In the genomic region with DNA sequence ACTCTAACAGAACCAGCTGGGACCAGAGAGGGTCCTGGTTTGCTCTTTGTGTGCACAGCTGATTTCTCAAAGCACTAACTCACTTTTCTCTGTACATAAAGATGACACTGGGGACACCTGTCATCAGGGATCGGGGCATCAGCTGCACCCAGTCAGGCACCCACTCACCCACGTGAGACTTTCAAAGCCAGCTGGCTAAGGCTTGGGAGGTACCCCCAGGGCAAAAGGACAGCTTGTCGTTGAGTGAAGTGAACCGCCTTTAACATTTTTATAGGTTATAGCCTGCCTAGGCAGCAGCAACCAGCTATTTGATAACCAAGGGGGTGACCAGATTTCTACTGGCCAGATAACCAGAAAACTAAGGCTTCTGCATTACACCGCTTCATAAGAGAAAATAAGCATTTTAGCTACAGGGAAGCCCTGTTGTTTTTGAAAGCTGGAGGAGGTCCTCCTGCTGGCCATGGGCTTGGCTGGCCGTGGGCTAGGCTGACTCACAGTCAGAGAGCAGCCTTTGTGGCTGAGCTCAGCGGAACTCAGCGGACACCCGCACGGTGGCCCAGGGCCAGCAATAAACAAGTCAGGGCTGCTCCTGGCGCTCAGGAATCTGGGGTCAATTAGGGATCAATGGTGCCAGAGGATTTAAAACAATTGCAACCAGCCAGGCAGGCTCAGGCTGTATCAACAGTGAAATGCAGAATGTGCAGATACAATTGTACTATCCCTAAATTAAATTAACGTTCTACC, we compare ENCODE assay signal across 9 cellular contexts. TPM values are rescaled to one million over a fixed set of nuclear protein-coding genes. Genes with fewer than 3 reads are reported as not detected.
DNase-seq lines count a peak whose midpoint lies in the region; ATAC-seq and TF ChIP-seq lines count a peak whose summit lies in the region.
"Had no signal": no experiment of that assay in that cellular context is flagged by ENCODE, and none has a peak within 500 bp of the region (broad histone marks: within the 10 kb centered on the region; RNA-seq: fewer than 3 reads in every experiment).

No MANE protein-coding gene starts in this region.

- H3K14ac ChIP-seq in IMR-90 (replicated peaks; ENCODE audit: low read depth, low read length), result peak overlapping the region; percentile 77

- H4K91ac ChIP-seq in IMR-90 (ENCODE audit: insufficient read depth, low read depth, low read length), result peak overlapping the region; percentile 87

- peak overlapping the region; percentile 65 for H4K5ac ChIP-seq in IMR-90 (ENCODE audit: low read depth, low read length)

- peak overlapping the region; percentile 45; the same call in 1 of the 2 replicates for H3K56ac ChIP-seq in IMR-90 (ENCODE audit: extremely low read depth, insufficient read depth, low read length)

- 0% methylated on average over 6 of the region's 12 CpGs; no CpG with 5 or more reads in 1 of the 2 experiments for WGBS in IMR-90 (ENCODE audit: extremely low coverage in 2 of 2, insufficient read length in 1 of 2), 2 experiments

- H3K27ac ChIP-seq in IMR-90 (ENCODE audit: insufficient read depth, low read length) (peak overlapping the region; percentile 79), thoracic aorta (no peak overlapping the region)

- H3K36me3 ChIP-seq in IMR-90 (ENCODE audit: control insufficient read depth, insufficient read depth, low read length) (no peaks in the 10 kb centered on the region), thoracic aorta (no peaks in the 10 kb centered on the region)

- DNase-seq in A172 (ENCODE audit: low spot score), result peak; percentile 81
- peak; percentile 94 for DNase-seq in IMR-90
- peak; percentile 92 to 95 for DNase-seq in cardiac fibroblast (ENCODE audit: low read depth in 2 of 2)
- DNase-seq in left colon, result peak; percentile 57 to 61
- DNase-seq in thoracic aorta (ENCODE audit: low spot score), result peak; percentile 38
- DNase-seq in stimulated activated CD4-positive, alpha-beta T cell treated with anti-CD3 and anti-CD28 coated beads, Interleukin-15, amount 100 ng/mL, for 24 hours, result no peak
- DNase-seq: activated B cell treated with CpG ODN at 0.5 μM for 24 hours had no signal

- no TSS peak for BruUV-seq in IMR-90 (replicated peaks; lab: Mats Ljungman, UMichigan)

- H2BK120ac ChIP-seq in IMR-90 (ENCODE audit: low read depth, low read length), result peak overlapping the region; percentile 94

- H2AFZ ChIP-seq in IMR-90 (replicated peaks; ENCODE audit: low read length, poor library complexity), result peak overlapping the region; percentile 38

- no peaks in the 10 kb centered on the region for H4K20me1 ChIP-seq in IMR-90 (ENCODE audit: insufficient read depth, low read length)

- peak overlapping the region; percentile 69 for H2BK5ac ChIP-seq in IMR-90 (ENCODE audit: low read depth, low read length, poor library complexity, severe bottlenecking)

- TF ChIP-seq CTCF in IMR-90 (conservative IDR thresholded peaks at IDR 0.05; ENCODE audit: low read depth, low read length) (peak; percentile 64), cardiac fibroblast (IDR thresholded peaks at IDR 0.05; ENCODE audit: low read depth, low read length) (peak; percentile 76), thoracic aorta (IDR thresholded peaks at IDR 0.05) (peak; percentile 49)

- POLR2A ChIA-PET in IMR-90 (lab: Charles Lee; ENCODE audit: unreplicated experiment), result no interaction called here

- ATAC-seq in IMR-90 (ENCODE audit: low read depth), result peak; percentile 95
- peak; percentile 75 for ATAC-seq in left colon
- no peak for ATAC-seq in thoracic aorta (ENCODE audit: insufficient number of reproducible peaks, low FRiP score, low read depth)
- ATAC-seq in HG03521 (IDR thresholded peaks at IDR 0.05; ENCODE audit: unreplicated experiment), result no peak
- ATAC-seq in GM19452 (IDR thresholded peaks at IDR 0.05; ENCODE audit: unreplicated experiment), result no peak

- H4K8ac ChIP-seq in IMR-90 (ENCODE audit: low read depth in 2 of 2, low read length in 2 of 2), result peak overlapping the region; percentile 58 to 87

- H2BK20ac ChIP-seq in IMR-90 (ENCODE audit: low read depth, low read length), result peak overlapping the region; percentile 86

- H3K4ac ChIP-seq in IMR-90 (ENCODE audit: low read depth, low read length), result peak overlapping the region; percentile 97

- H3K4me1 ChIP-seq in IMR-90 (ENCODE audit: control insufficient read depth, insufficient read depth, low read length), result peaks cover 31% of the 10 kb centered on the region
- peaks cover 9 to 30% of the 10 kb centered on the region in 2 donors for H3K4me1 ChIP-seq in thoracic aorta (ENCODE audit: control insufficient read depth in 1 of 2, low read depth in 2 of 2)

- H3K79me1 ChIP-seq in IMR-90 (ENCODE audit: low read depth in 1 of 2, low read length in 2 of 2), result no peaks in the 10 kb centered on the region

- no peaks in the 10 kb centered on the region for H3K27me3 ChIP-seq in IMR-90 (ENCODE audit: control insufficient read depth, insufficient read depth, low read length)
- H3K27me3 ChIP-seq in thoracic aorta (replicated peaks; ENCODE audit: insufficient read depth), result no peaks in the 10 kb centered on the region

- in situ Hi-C loops in IMR-90 (cut with MboI; ENCODE audit: low sequenced_read_pairs), result no loop called here

- H3K4me2 ChIP-seq in IMR-90 (ENCODE audit: low read depth, low read length), result peak overlapping the region; percentile 52

- peak overlapping the region; percentile 75 for H3K18ac ChIP-seq in IMR-90 (ENCODE audit: low read depth, low read length)

- peak overlapping the region; percentile 46 for H3K23ac ChIP-seq in IMR-90 (ENCODE audit: low read depth, low read length)

- H3K9ac ChIP-seq in IMR-90 (ENCODE audit: low read depth, low read length), result peak overlapping the region; percentile 37; the same call in 1 of the 2 replicates

- H3K4me3 ChIP-seq in IMR-90 (ENCODE audit: insufficient read depth, low read depth, low read length) (no peak overlapping the region), cardiac fibroblast (replicated peaks in 1 of 2; ENCODE audit: low read depth in 2 of 2, low read length in 2 of 2) (no peak overlapping the region), thoracic aorta (no peak overlapping the region)

- peak; percentile 66 for TF ChIP-seq RAD21 in IMR-90 (IDR thresholded peaks at IDR 0.05; ENCODE audit: low read length)

- intact Hi-C loops in IMR-90 (cut with micrococcal nuclease), result loop anchor here (2.0 to 5.0 kb wide), 3 partner anchors 50 to 176 kb away; partner anchors contain the start of gene USPL1
- intact Hi-C loops in left colon (cut with DNase I, micrococcal nuclease), result no loop called here

- no peaks in the 10 kb centered on the region for H3K9me3 ChIP-seq in IMR-90 (ENCODE audit: control insufficient read depth, insufficient read depth, low read length)
- H3K9me3 ChIP-seq in thoracic aorta, result no peaks in the 10 kb centered on the region

- H2BK15ac ChIP-seq in IMR-90 (ENCODE audit: low read depth, low read length), result peak overlapping the region; percentile 88

- CTCF ChIA-PET in IMR-90 (lab: Yijun Ruan, JAX), result interaction anchor here (0.6 to 1.3 kb wide), 9 partner anchors 8 to 660 kb away, joined by 3 to 4 read pairs (median 3); no protein-coding TSS in a partner anchor

- H3K9me1 ChIP-seq in IMR-90 (ENCODE audit: insufficient read depth, low read length), result peaks cover 21% of the 10 kb centered on the region

- TF ChIP-seq POLR2A in IMR-90 (IDR thresholded peaks at IDR 0.05; ENCODE audit: low read depth, low read length), result no peak

- peak overlapping the region; percentile 97 for H2AK5ac ChIP-seq in IMR-90 (ENCODE audit: low read depth, low read length)

- peak overlapping the region; percentile 7 for H2AK9ac ChIP-seq in IMR-90 (replicated peaks; ENCODE audit: low read depth, low read length, poor library complexity)

- dilution Hi-C loops in IMR-90 (cut with HindIII; ENCODE audit: low sequenced_read_pairs, unreplicated experiment), result no loop called here

TF ChIP-seq in IMR-90, 13 proteins besides CTCF, POLR2A, EP300 and RAD21:
- no peak for TF ChIP-seq CHD1 (IDR thresholded peaks at IDR 0.05; ENCODE audit: low read depth, low read length)
- peak; percentile 37; the same call in 1 of the 2 replicates for TF ChIP-seq MAZ (IDR thresholded peaks at IDR 0.05; ENCODE audit: borderline replicate concordance, low read depth, low read length)
- peak; percentile 83 for TF ChIP-seq MAFK (IDR thresholded peaks at IDR 0.05; ENCODE audit: low read depth, low read length)
- TF ChIP-seq SMC3 (IDR thresholded peaks at IDR 0.05; ENCODE audit: low read depth, low read length), result peak; percentile 55
- peak; percentile 72 for TF ChIP-seq FOS (IDR thresholded peaks at IDR 0.05; ENCODE audit: low read depth, low read length)
- 0 out of 2 replicates have a peak, but pooled peaks have one; percentile 7 for TF ChIP-seq NFE2L2 (IDR thresholded peaks at IDR 0.05; ENCODE audit: low read depth, low read length)
- no peak for TF ChIP-seq CEBPB (IDR thresholded peaks at IDR 0.05; ENCODE audit: low read depth, low read length)
- TF ChIP-seq RCOR1 (IDR thresholded peaks at IDR 0.05; ENCODE audit: insufficient replicate concordance, low read length), result peak; percentile 77

RNA-seq across cellular contexts. Expression of gene ALOX5AP, which starts 57.1 kb away (rescaled TPM):
- not detected in 2 replicates for total RNA-seq in A172 (2014; rRNA removed; shearing (Covaris generic))
- total RNA-seq in IMR-90 (2012; rRNA removed), result 0.28 TPM in 1 of 2 replicates, not detected in the other
- polyA plus RNA-seq in IMR-90 (2012; rRNA removed), result 0.62 and 0.63 TPM in 2 replicates
- 0.30 and 0.45 TPM in 2 replicates for polyA plus RNA-seq in IMR-90 (2012; cell fraction: cytosol; rRNA removed)
- polyA plus RNA-seq in IMR-90 (2012; cell fraction: nucleus; rRNA removed; ENCODE audit: low replicate concordance), result 0.53 TPM in 1 of 2 replicates, not detected in the other
- total RNA-seq in left colon, result 1 to 10 TPM; 4.9 to 7.6 TPM
- total RNA-seq in thoracic aorta, result 10 to 100 TPM; 27.5 to 69.9 TPM

Comparison
In these comparisons a context has a peak if more than half of its experiments do, and no peak if none do; other contexts are left out.
1. ATAC-seq: peak in IMR-90 (single experiment) and left colon (single experiment); none in thoracic aorta (single experiment), HG03521 (single experiment) and GM19452 (single experiment).
2. Peak in every context shown above with its lines, with median percentiles within 50 percentile points of each other: CTCF ChIP-seq.